15 cellular contexts compared by ENCODE assay signal in genomic region chr10:123146013-123146891, GRCh38. TPM values are rescaled to one million over a fixed set of nuclear protein-coding genes. Genes with fewer than 3 reads are reported as not detected.
DNase-seq lines count a peak whose midpoint lies in the region; ATAC-seq and TF ChIP-seq lines count a peak whose summit lies in the region.
"Had no signal": no experiment of that assay in that cellular context is flagged by ENCODE, and none has a peak within 500 bp of the region (broad histone marks: within the 10 kb centered on the region; RNA-seq: fewer than 3 reads in every experiment).

No MANE protein-coding gene starts in this region.

- H3K27ac Mint-ChIP-seq in T-helper 1 cell treated with Interleukin-12 subunit alpha and Interleukin-12 subunit beta and Interleukin-4 antibody, amounts not matched to agents 30 μg/mL and 1 μg/mL, for 36 hours, result peak overlapping the region; percentile 59
- H3K27ac Mint-ChIP-seq in GM23338 (no peak overlapping the region), neural crest cell (ENCODE audit: unreplicated experiment) (no peak overlapping the region)
- H3K27ac Mint-ChIP-seq in central memory CD8-positive, alpha-beta T cell (ENCODE audit: low read depth), result no peak overlapping the region

- H3K9me3 Mint-ChIP-seq in T-helper 1 cell treated with Interleukin-12 subunit alpha and Interleukin-12 subunit beta and Interleukin-4 antibody, amounts not matched to agents 30 μg/mL and 1 μg/mL, for 36 hours, result no peaks in the 10 kb centered on the region
- peaks cover 5% of the 10 kb centered on the region; the same call in 2 of the 3 replicates for H3K9me3 Mint-ChIP-seq in GM23338
- no peaks in the 10 kb centered on the region for H3K9me3 Mint-ChIP-seq in central memory CD8-positive, alpha-beta T cell
- no peaks in the 10 kb centered on the region for H3K9me3 Mint-ChIP-seq in neural crest cell

- H3K4me1 Mint-ChIP-seq in T-helper 1 cell treated with Interleukin-12 subunit alpha and Interleukin-12 subunit beta and Interleukin-4 antibody, amounts not matched to agents 30 μg/mL and 1 μg/mL, for 36 hours (ENCODE audit: low read depth), result peaks cover 29% of the 10 kb centered on the region
- peaks cover 60% of the 10 kb centered on the region for H3K4me1 Mint-ChIP-seq in GM23338
- peaks cover 44% of the 10 kb centered on the region for H3K4me1 Mint-ChIP-seq in central memory CD8-positive, alpha-beta T cell
- H3K4me1 Mint-ChIP-seq in neural crest cell, result peaks cover 24% of the 10 kb centered on the region

- no peak for TF ChIP-seq CTCF in GM23338 (conservative IDR thresholded peaks at IDR 0.05; ENCODE audit: low read depth in 2 of 2)
- TF ChIP-seq CTCF in neural crest cell (conservative IDR thresholded peaks at IDR 0.05), result no peak

- H3K27ac ChIP-seq in GM23338 (ENCODE audit: low read depth), result no peak overlapping the region
- H3K27ac ChIP-seq: neutrophil had no signal

- intact Hi-C loops in Right ventricle myocardium inferior (cut with DNase I), result no loop called here

- H3K4me1 ChIP-seq in GM23338 (ENCODE audit: insufficient read depth), result peaks cover 73% of the 10 kb centered on the region

- peaks cover 14% of the 10 kb centered on the region; the same call in 1 of the 2 replicates for H4K20me1 ChIP-seq in GM23338 (replicated peaks; ENCODE audit: insufficient read depth)

- DNase-seq in T-helper 1 cell (no peak), GM23338 (ENCODE audit: low spot score) (peak; percentile 43), neural crest cell (ENCODE audit: low read depth, low spot score) (no peak), medulla oblongata (ENCODE audit: extremely low spot score) (no peak), Right ventricle myocardium inferior (ENCODE audit: missing footprints) (no peak)
- DNase-seq in central memory CD8-positive, alpha-beta T cell (ENCODE audit: low spot score in 2 of 2), result no peak
- DNase-seq: caudate nucleus, DND-41, NCI-H1930, OCI-M1 had no signal

- H3F3A ChIP-seq in GM23338 (replicated peaks; ENCODE audit: low read depth), result peaks cover 46% of the 10 kb centered on the region

- ATAC-seq in GM23338 (no peak), Right ventricle myocardium inferior (no peak), HG03520 (IDR thresholded peaks at IDR 0.05; ENCODE audit: unreplicated experiment) (no peak)
- no peak for ATAC-seq in central memory CD8-positive, alpha-beta T cell (replicated peaks; ENCODE audit: extremely low read depth, poor library complexity, severe bottlenecking)

- no peaks in the 10 kb centered on the region for H3K36me3 ChIP-seq in GM23338 (ENCODE audit: insufficient read depth)
- H3K36me3 ChIP-seq: neutrophil had no signal

- H3K27me3 ChIP-seq in GM23338 (ENCODE audit: insufficient read depth), result peaks cover 100% of the 10 kb centered on the region

- peaks cover 78% of the 10 kb centered on the region for H3K27me3 Mint-ChIP-seq in T-helper 1 cell treated with Interleukin-12 subunit alpha and Interleukin-12 subunit beta and Interleukin-4 antibody, amounts not matched to agents 30 μg/mL and 1 μg/mL, for 36 hours (ENCODE audit: low read depth)
- H3K27me3 Mint-ChIP-seq in GM23338 (ENCODE audit: insufficient read depth, low read depth, poor library complexity) (peaks cover 91% of the 10 kb centered on the region), neural crest cell (ENCODE audit: low read depth) (peaks cover 96% of the 10 kb centered on the region)
- H3K27me3 Mint-ChIP-seq in central memory CD8-positive, alpha-beta T cell, result peaks cover 83% of the 10 kb centered on the region

- H3K36me3 Mint-ChIP-seq in T-helper 1 cell treated with Interleukin-12 subunit alpha and Interleukin-12 subunit beta and Interleukin-4 antibody, amounts not matched to agents 30 μg/mL and 1 μg/mL, for 36 hours (ENCODE audit: low read depth), result peaks cover 6% of the 10 kb centered on the region
- H3K36me3 Mint-ChIP-seq in GM23338 (ENCODE audit: low read depth) (peaks cover 15% of the 10 kb centered on the region; the same call in 2 of the 3 replicates), neural crest cell (ENCODE audit: low read depth) (no peaks in the 10 kb centered on the region)
- H3K36me3 Mint-ChIP-seq in central memory CD8-positive, alpha-beta T cell (ENCODE audit: insufficient read depth), result peaks cover 11% of the 10 kb centered on the region

- no peaks in the 10 kb centered on the region for H3K79me2 ChIP-seq in GM23338 (replicated peaks; ENCODE audit: insufficient read depth)

- H3K4me2 ChIP-seq in GM23338, result peak overlapping the region; percentile 83

- H3K4me3 Mint-ChIP-seq in T-helper 1 cell treated with Interleukin-12 subunit alpha and Interleukin-12 subunit beta and Interleukin-4 antibody, amounts not matched to agents 30 μg/mL and 1 μg/mL, for 36 hours, result peak overlapping the region; percentile 50
- H3K4me3 Mint-ChIP-seq in GM23338, result peak overlapping the region; percentile 56
- H3K4me3 Mint-ChIP-seq in central memory CD8-positive, alpha-beta T cell, result peak overlapping the region; percentile 34
- H3K4me3 Mint-ChIP-seq in neural crest cell, result peak overlapping the region; percentile 64

- H2AFZ ChIP-seq in GM23338, result no peak overlapping the region

- H3K9me2 ChIP-seq in GM23338 (ENCODE audit: insufficient read depth), result no peaks in the 10 kb centered on the region

- peak overlapping the region; percentile 60 for H3K4me3 ChIP-seq in GM23338

TF ChIP-seq in GM23338, 12 proteins besides CTCF, POLR2A, EP300 and RAD21 (continues in another document):
- TF ChIP-seq JUNB (IDR thresholded peaks at IDR 0.05; ENCODE audit: unreplicated experiment) (no peak), ZNF114 (CRISPR knock-in tag; IDR thresholded peaks at IDR 0.05) (no peak), POLR2AphosphoS5 (IDR thresholded peaks at IDR 0.05; ENCODE audit: low read depth) (no peak), ZNF331 (CRISPR knock-in tag; IDR thresholded peaks at IDR 0.05; ENCODE audit: low read depth) (no peak), REST (IDR thresholded peaks at IDR 0.05; ENCODE audit: unreplicated experiment) (no peak), STAT1 (IDR thresholded peaks at IDR 0.05; ENCODE audit: unreplicated experiment) (no peak), ETS1 (IDR thresholded peaks at IDR 0.05) (no peak)

RNA-seq across cellular contexts. Expression of gene HMX2, which starts 1.7 kb away (rescaled TPM):
- 0.97 and 2.6 TPM in 2 replicates for total RNA-seq in GM23338 (2014; rRNA removed; shearing (Covaris generic))
- 3.1 and 3.4 TPM in 2 replicates for polyA plus RNA-seq in GM23338 (2016; fragmentation: Nextera tagmentation; extraction: Ambion mirVana)
- total RNA-seq in neural crest cell (not detected in 2 replicates), Right ventricle myocardium inferior (not detected)
- total RNA-seq: A673 had no signal
- polyA plus RNA-seq: keratinocyte had no signal

RNA-seq across cellular contexts. Expression of gene BUB3, which starts 8.0 kb away (rescaled TPM):
- 272 and 361 TPM in 2 replicates for total RNA-seq in GM23338 (2014; rRNA removed; shearing (Covaris generic))
- polyA plus RNA-seq in GM23338 (2016; fragmentation: Nextera tagmentation; extraction: Ambion mirVana), result 197 and 243 TPM in 2 replicates
- total RNA-seq in neural crest cell (171 and 182 TPM in 2 replicates), Right ventricle myocardium inferior (37.7 TPM)

RNA-seq across cellular contexts. Expression of gene HMX3, which starts 10.5 kb away (rescaled TPM):
- total RNA-seq in GM23338 (2014; rRNA removed; shearing (Covaris generic)), result 0.23 and 0.35 TPM in 2 replicates
- polyA plus RNA-seq in GM23338 (2016; fragmentation: Nextera tagmentation; extraction: Ambion mirVana), result not detected in 2 replicates
- total RNA-seq in neural crest cell (not detected in 2 replicates), Right ventricle myocardium inferior (not detected)
- polyA plus RNA-seq: keratinocyte had no signal
